ENCODE assay signal across 14 cellular contexts in genomic region chr22:29751139-29751538, GRCh38. TPM values are rescaled to one million over a fixed set of nuclear protein-coding genes. Genes with fewer than 3 reads are reported as not detected.
DNase-seq lines count a peak whose midpoint lies in the region; ATAC-seq and TF ChIP-seq lines count a peak whose summit lies in the region.
"Had no signal": no experiment of that assay in that cellular context is flagged by ENCODE, and none has a peak within 500 bp of the region (broad histone marks: within the 10 kb centered on the region; RNA-seq: fewer than 3 reads in every experiment).

No MANE protein-coding gene starts in this region.

- no peaks in the 10 kb centered on the region for H3K27me3 ChIP-seq in lower lobe of right lung (ENCODE audit: low read depth)
- H3K27me3 ChIP-seq: dorsolateral prefrontal cortex had no signal

- H3K27ac Mint-ChIP-seq in activated CD8-positive, alpha-beta T cell treated with anti-CD3 and anti-CD28 coated beads for 36 hours, result peak overlapping the region; percentile 81

- H3K4me1 Mint-ChIP-seq in activated CD8-positive, alpha-beta T cell treated with anti-CD3 and anti-CD28 coated beads for 36 hours (ENCODE audit: low read depth), result peaks cover 10% of the 10 kb centered on the region

- peaks cover 2% of the 10 kb centered on the region for H3K36me3 Mint-ChIP-seq in activated CD8-positive, alpha-beta T cell treated with anti-CD3 and anti-CD28 coated beads for 36 hours (ENCODE audit: low read depth)

- ATAC-seq in activated CD8-positive, alpha-beta T cell treated with anti-CD3 and anti-CD28 coated beads for 36 hours, result peak; percentile 76
- peak; percentile 43 to 70 for ATAC-seq in lower lobe of right lung
- ATAC-seq: activated T-cell treated with anti-CD3 and anti-CD28 coated beads, Interleukin-2, amount 50 U/mL, for 72 hours had no signal

- no peak overlapping the region for H3K4me3 Mint-ChIP-seq in activated CD8-positive, alpha-beta T cell treated with anti-CD3 and anti-CD28 coated beads for 36 hours
- H3K4me3 Mint-ChIP-seq: activated T-cell treated with anti-CD3 and anti-CD28 coated beads, Interleukin-2, amount 50 U/mL, for 72 hours; IgD-negative memory B cell had no signal

- H3K4me3 ChIP-seq in lower lobe of right lung (no peak overlapping the region), lower leg skin (ENCODE audit: low read depth, poor library complexity, severe bottlenecking) (no peak overlapping the region)
- H3K4me3 ChIP-seq: dorsolateral prefrontal cortex had no signal

- H3K27me3 Mint-ChIP-seq in activated CD8-positive, alpha-beta T cell treated with anti-CD3 and anti-CD28 coated beads for 36 hours, result no peaks in the 10 kb centered on the region
- H3K27me3 Mint-ChIP-seq: IgD-negative memory B cell had no signal

- no peak for TF ChIP-seq CTCF in activated CD8-positive, alpha-beta T cell treated with anti-CD3 and anti-CD28 coated beads for 36 hours (IDR thresholded peaks at IDR 0.05)
- TF ChIP-seq CTCF in lower lobe of right lung (IDR thresholded peaks at IDR 0.05), result no peak
- TF ChIP-seq CTCF in lower leg skin (IDR thresholded peaks at IDR 0.05), result no peak

- no peaks in the 10 kb centered on the region for H3K4me1 ChIP-seq in lower lobe of right lung

- POLR2A ChIA-PET in activated CD8-positive, alpha-beta T cell treated with anti-CD3 and anti-CD28 coated beads for 36 hours (lab: Charles Lee), result no interaction called here

- CTCF ChIA-PET in activated CD8-positive, alpha-beta T cell treated with anti-CD3 and anti-CD28 coated beads for 36 hours (lab: Charles Lee), result interaction anchor here (0.9 to 1.3 kb wide), 2 partner anchors 49 to 254 kb away, joined by 3 to 4 read pairs; no protein-coding TSS in a partner anchor

- peaks cover 38% of the 10 kb centered on the region for H3K36me3 ChIP-seq in lower lobe of right lung

- no peak for TF ChIP-seq POLR2A in lower leg skin (IDR thresholded peaks at IDR 0.05)

- no peak overlapping the region for H3K27ac ChIP-seq in lower lobe of right lung
- H3K27ac ChIP-seq: dorsolateral prefrontal cortex had no signal

- H3K9me3 Mint-ChIP-seq in activated CD8-positive, alpha-beta T cell treated with anti-CD3 and anti-CD28 coated beads for 36 hours, result no peaks in the 10 kb centered on the region
- H3K9me3 Mint-ChIP-seq: activated T-cell treated with anti-CD3 and anti-CD28 coated beads, Interleukin-2, amount 50 U/mL, for 72 hours; IgD-negative memory B cell had no signal

- DNase-seq in NK-92 treated with Interleukin-12 subunit alpha and Interleukin-12 subunit beta, amount 100 ng/mL, for 24 hours (lab: John Stamatoyannopoulos, UW), result peak; percentile 49
- DNase-seq in NK-92 (lab: John Stamatoyannopoulos, UW; ENCODE audit: unreplicated experiment), result no peak
- DNase-seq in MV-4-11 (lab: John Stamatoyannopoulos, UW), result peak; percentile 93
- peak; percentile 41 for DNase-seq in activated CD8-positive, alpha-beta T cell treated with anti-CD3 and anti-CD28 coated beads for 36 hours
- DNase-seq in lower lobe of right lung, result no peak
- DNase-seq in cerebellar cortex (ENCODE audit: low spot score), result no peak
- no peak for DNase-seq in lower leg skin (ENCODE audit: low spot score in 2 of 2)
- DNase-seq in stimulated activated naive CD4-positive, alpha-beta T cell (lab: John Stamatoyannopoulos, UW), result no peak
- DNase-seq: activated T-cell treated with anti-CD3 and anti-CD28 coated beads, Interleukin-2, amount 50 U/mL, for 72 hours; dorsolateral prefrontal cortex; glutamatergic neuron; trophoblast cell had no signal

- intact Hi-C loops in activated CD8-positive, alpha-beta T cell treated with anti-CD3 and anti-CD28 coated beads for 36 hours (cut with micrococcal nuclease), result no loop called here
- intact Hi-C loops in lower lobe of right lung (cut with DNase I), result no loop called here
- intact Hi-C loops in lower leg skin (cut with DNase I; ENCODE audit: low total_unique reads), result no loop called here

- H3K9me3 ChIP-seq in lower lobe of right lung, result no peaks in the 10 kb centered on the region

- 69 to 70% methylated on average over 5 of the region's 5 CpGs for WGBS in lower leg skin, 2 donors

RNA-seq across cellular contexts. Expression of gene ZMAT5, which starts 15.7 kb away (rescaled TPM):
- total RNA-seq in activated CD8-positive, alpha-beta T cell treated with anti-CD3 and anti-CD28 coated beads for 36 hours, result 10 to 100 TPM; 18.5 to 18.7 TPM
- total RNA-seq in lower lobe of right lung (18.3 TPM), lower leg skin (10 to 100 TPM; 17.2 to 30.1 (median 21.8) TPM)

RNA-seq across cellular contexts. Expression of gene UQCR10, which starts 16.0 kb away (rescaled TPM):
- total RNA-seq in activated CD8-positive, alpha-beta T cell treated with anti-CD3 and anti-CD28 coated beads for 36 hours, result 100 to 1,000 TPM in 1 of 2 experiments, 10 to 100 TPM in 1; 92.4 to 105 TPM
- total RNA-seq in lower lobe of right lung (80.3 TPM), lower leg skin (10 to 100 TPM; 23.1 to 65.8 (median 44.3) TPM)

RNA-seq across cellular contexts. Expression of gene CABP7, which starts 31.3 kb away (rescaled TPM):
- total RNA-seq in activated CD8-positive, alpha-beta T cell treated with anti-CD3 and anti-CD28 coated beads for 36 hours, result under 1 TPM in 1 of 2 experiments, not detected in 1; 0.09 TPM
- total RNA-seq in lower lobe of right lung (not detected), lower leg skin (not detected)
- total RNA-seq: mesenteric fat pad had no signal

Comparison
In these comparisons a context has a peak if more than half of its experiments do, and no peak if none do; other contexts are left out.
1. DNase-seq: peak in NK-92 treated with Interleukin-12 subunit alpha and Interleukin-12 subunit beta, amount 100 ng/mL, for 24 hours (single experiment), MV-4-11 (single experiment) and activated CD8-positive, alpha-beta T cell treated with anti-CD3 and anti-CD28 coated beads for 36 hours (single experiment); none in NK-92 (single experiment), lower lobe of right lung (single experiment), cerebellar cortex (single experiment), lower leg skin (0 of 2) and stimulated activated naive CD4-positive, alpha-beta T cell (0 of 6).